Comparison of ENCODE assay signal across 8 cellular contexts in genomic region chr19:37594064-37594981, GRCh38.
DNase-seq lines count a peak whose midpoint lies in the region; ATAC-seq and FAIRE-seq lines count a peak whose summit lies in the region.

Gene ZNF540, plus strand, starts transcription at chr19:37594876. Its CDS starts 3,572 bp downstream, at chr19:37598448.
Gene ZNF571, minus strand, starts transcription at chr19:37594792. Its CDS starts 8,116 bp downstream, at chr19:37586676.

- DNase-seq in AG08395 (ENCODE audit: low spot score) (peak; percentile 92), NCI-H446 (lab: John Stamatoyannopoulos, UW) (peak; percentile 70 to 91), kidney glomerular epithelial cell (lab: John Stamatoyannopoulos, UW) (peak; percentile 94)
- DNase-seq in activated CD4-positive, alpha-beta T cell treated with anti-CD3 and anti-CD28 coated beads for 48 hours = peak; percentile 96
- DNase-seq in stimulated activated CD4-positive, alpha-beta T cell treated with anti-CD3 and anti-CD28 coated beads, Interleukin-15, amount 100 ng/mL, for 48 hours (ENCODE audit: low read depth in 2 of 2) = peak; percentile 89 to 90

- FAIRE-seq in colon (lab: Jason Lieb, UNC) = peak; percentile 55

- ATAC-seq in GM18909 (IDR thresholded peaks at IDR 0.05; ENCODE audit: poor library complexity, unreplicated experiment) (peak; percentile 95), HG03196 (IDR thresholded peaks at IDR 0.05; ENCODE audit: unreplicated experiment) (peak; percentile 94)

Comparison
In these comparisons a context has a peak if more than half of its experiments do, and no peak if none do; other contexts are left out.
1. Peak in every context shown above with its lines: DNase-seq and ATAC-seq.